10 cellular contexts compared by ENCODE assay signal in genomic region chr2:9547272-9547991, GRCh38. TPM values are rescaled to one million over a fixed set of nuclear protein-coding genes. Genes with fewer than 3 reads are reported as not detected.
A peak's percentile ranks its signal among the peaks of the same experiment; 100 is the strongest.
DNase-seq lines count a peak whose midpoint lies in the region; ATAC-seq and TF ChIP-seq lines count a peak whose summit lies in the region.
"Had no signal": no experiment of that assay in that cellular context is flagged by ENCODE, and none has a peak within 500 bp of the region (broad histone marks: within the 10 kb centered on the region; RNA-seq: fewer than 3 reads in every experiment).

No MANE protein-coding gene starts in this region.

- H3K4me1 ChIP-seq in CD8-positive, alpha-beta memory T cell (ENCODE audit: insufficient read depth, low read length), result peaks cover 57% of the 10 kb centered on the region
- H3K4me1 ChIP-seq in KMS-11 (ENCODE audit: low read depth, poor library complexity, severe bottlenecking) (peaks cover 65% of the 10 kb centered on the region), Caco-2 (peaks cover 6% of the 10 kb centered on the region; the same call in 1 of the 2 replicates)

- peak overlapping the region in 2 of 7 donors; percentile 9 to 51 for H3K4me3 Mint-ChIP-seq in CD8-positive, alpha-beta memory T cell
- H3K4me3 Mint-ChIP-seq in nephron, result no peak overlapping the region
- H3K4me3 Mint-ChIP-seq in Caco-2 (ENCODE audit: unreplicated experiment), result no peak overlapping the region

- ATAC-seq in HG03045 (IDR thresholded peaks at IDR 0.05; ENCODE audit: unreplicated experiment), result no peak

- no peaks in the 10 kb centered on the region for H3K36me3 ChIP-seq in CD8-positive, alpha-beta memory T cell (ENCODE audit: insufficient read depth, low read length)
- H3K36me3 ChIP-seq in KMS-11 (ENCODE audit: insufficient read depth) (no peaks in the 10 kb centered on the region), Caco-2 (ENCODE audit: control insufficient read depth, insufficient read depth, low read length) (no peaks in the 10 kb centered on the region)

- no peaks in the 10 kb centered on the region for H3K27me3 Mint-ChIP-seq in CD8-positive, alpha-beta memory T cell
- H3K27me3 Mint-ChIP-seq in nephron (ENCODE audit: low read depth) (no peaks in the 10 kb centered on the region), Caco-2 (ENCODE audit: insufficient read depth, unreplicated experiment) (no peaks in the 10 kb centered on the region)

- no peaks in the 10 kb centered on the region for H3K9me3 Mint-ChIP-seq in CD8-positive, alpha-beta memory T cell
- H3K9me3 Mint-ChIP-seq in nephron, result no peaks in the 10 kb centered on the region
- H3K9me3 Mint-ChIP-seq in Caco-2 (ENCODE audit: unreplicated experiment), result no peaks in the 10 kb centered on the region

- H3K4me1 Mint-ChIP-seq in CD8-positive, alpha-beta memory T cell, result peaks cover 59 to 78% (median 77%) of the 10 kb centered on the region in 3 donors
- H3K4me1 Mint-ChIP-seq in nephron (peaks cover 42% of the 10 kb centered on the region), Caco-2 (ENCODE audit: low read depth, unreplicated experiment) (peaks cover 17% of the 10 kb centered on the region)

- BruUV-seq in Caco-2 (replicated peaks; lab: Mats Ljungman, UMichigan), result no TSS peak

- no peaks in the 10 kb centered on the region for H3K9me3 ChIP-seq in CD8-positive, alpha-beta memory T cell (ENCODE audit: low read length)
- H3K9me3 ChIP-seq in Caco-2, result no peaks in the 10 kb centered on the region

- peak overlapping the region in 6 of 8 donors; percentile 40 to 88 (median 62) for H3K27ac Mint-ChIP-seq in CD8-positive, alpha-beta memory T cell
- H3K27ac Mint-ChIP-seq in nephron (peak overlapping the region in 2 of 3 experiments; percentile 6 to 17), Caco-2 (ENCODE audit: unreplicated experiment) (no peak overlapping the region)

- intact Hi-C loops in Caco-2 (cut with micrococcal nuclease; ENCODE audit: unreplicated experiment), result no loop called here

- no peaks in the 10 kb centered on the region for H3K27me3 ChIP-seq in CD8-positive, alpha-beta memory T cell (ENCODE audit: insufficient read depth, low read length, poor library complexity, severe bottlenecking)
- H3K27me3 ChIP-seq in KMS-11 (ENCODE audit: insufficient read depth, low read depth) (no peaks in the 10 kb centered on the region), Caco-2 (replicated peaks; ENCODE audit: control insufficient read depth, insufficient read depth, low read length) (no peaks in the 10 kb centered on the region)

- POLR2A ChIA-PET in CD8-positive, alpha-beta memory T cell (lab: Charles Lee), result no interaction called here
- POLR2A ChIA-PET in Caco-2 (lab: Charles Lee), result no interaction called here

- CTCF ChIA-PET in CD8-positive, alpha-beta memory T cell (lab: Charles Lee), result no interaction called here
- CTCF ChIA-PET in Caco-2 (lab: Charles Lee), result interaction anchor here (0.7 to 1.5 kb wide), 3 partner anchors 8 to 10 kb away, joined by 4 to 6 read pairs (median 5); partner anchors contain the start of gene ADAM17

- TF ChIP-seq CTCF in KMS-11 (conservative IDR thresholded peaks at IDR 0.05; ENCODE audit: low read depth, low read length), result no peak
- TF ChIP-seq CTCF in cardiac fibroblast (IDR thresholded peaks at IDR 0.05; ENCODE audit: low read depth, low read length), result no peak
- TF ChIP-seq CTCF in nephron (IDR thresholded peaks at IDR 0.05; ENCODE audit: unreplicated experiment in 3 of 3), result no peak
- no peak for TF ChIP-seq CTCF in GM10266 (IDR thresholded peaks at IDR 0.05; ENCODE audit: control insufficient read depth, insufficient read depth, low read depth, missing control alignments)
- TF ChIP-seq CTCF in Caco-2 (IDR thresholded peaks at IDR 0.05; ENCODE audit: insufficient read depth in 1 of 2, low read depth in 1 of 2, low read length in 1 of 2, severe bottlenecking in 1 of 2, unreplicated experiment in 1 of 2), result no peak

- H4K20me1 ChIP-seq in KMS-11 (ENCODE audit: insufficient read depth), result no peaks in the 10 kb centered on the region

- no peak overlapping the region for H3K4me3 ChIP-seq in CD8-positive, alpha-beta memory T cell (ENCODE audit: low read length)
- no peak overlapping the region for H3K4me3 ChIP-seq in KMS-11 (IDR thresholded peaks at IDR 0.05; ENCODE audit: insufficient read depth, low read depth, low read length)
- H3K4me3 ChIP-seq in cardiac fibroblast (replicated peaks in 1 of 2; ENCODE audit: low read depth in 2 of 2, low read length in 2 of 2), result no peak overlapping the region
- H3K4me3 ChIP-seq in Caco-2 (ENCODE audit: low read depth, low read length), result no peak overlapping the region

- H2AFZ ChIP-seq in KMS-11 (ENCODE audit: low read depth), result no peak overlapping the region

- H3K79me2 ChIP-seq in KMS-11 (ENCODE audit: insufficient read depth, low read depth), result peaks cover 82% of the 10 kb centered on the region

- peak overlapping the region; percentile 83; the same call in 1 of the 2 replicates for H3K4me2 ChIP-seq in KMS-11

- DNase-seq in CD8-positive, alpha-beta memory T cell, result no peak
- DNase-seq in cardiac fibroblast (ENCODE audit: low read depth in 2 of 2) (peak; percentile 45 to 65), GM10266 (ENCODE audit: extremely low spot score) (no peak), HK-2 (ENCODE audit: unreplicated experiment) (no peak), Caco-2 (no peak)
- DNase-seq: anterior cingulate cortex had no signal

- peaks cover 0 to 14% (median 6%) of the 10 kb centered on the region in 3 donors for H3K36me3 Mint-ChIP-seq in CD8-positive, alpha-beta memory T cell
- H3K36me3 Mint-ChIP-seq in nephron (ENCODE audit: low read depth) (peaks cover 11% of the 10 kb centered on the region), Caco-2 (ENCODE audit: insufficient read depth, unreplicated experiment) (no peaks in the 10 kb centered on the region)

- no peak overlapping the region for H3K9ac ChIP-seq in KMS-11

- H3K27ac ChIP-seq in CD8-positive, alpha-beta memory T cell (ENCODE audit: low read depth, low read length), result no peak overlapping the region
- peak overlapping the region; percentile 59; the same call in 1 of the 2 replicates for H3K27ac ChIP-seq in KMS-11
- H3K27ac ChIP-seq: VCaP had no signal

RNA-seq across cellular contexts. Expression of gene ADAM17, which starts 8.2 kb away (rescaled TPM):
- 10 to 100 TPM; 17.9 to 20.9 TPM for total RNA-seq in CD8-positive, alpha-beta memory T cell
- 12.6 TPM for polyA plus RNA-seq in CD8-positive, alpha-beta memory T cell
- total RNA-seq in Caco-2 (2022), result 36.3 and 40.5 TPM in 2 replicates

Comparison
In these comparisons a context has a peak if more than half of its experiments do, and no peak if none do; other contexts are left out.
1. DNase-seq: peak in cardiac fibroblast (2 of 2); none in CD8-positive, alpha-beta memory T cell (0 of 5), GM10266 (single experiment), HK-2 (single experiment) and Caco-2 (0 of 2).